20 cellular contexts compared by ENCODE assay signal in genomic region chrX:24934279-24934678, GRCh38.
"Had no signal": no experiment of that assay in that cellular context is flagged by ENCODE, and none has a peak within 500 bp of the region (broad histone marks: within the 10 kb centered on the region; RNA-seq: fewer than 3 reads in every experiment).

No MANE protein-coding gene starts in this region.

- ATAC-seq: gastrocnemius medialis; left lobe of liver; natural killer cell; psoas muscle; right cardiac atrium; stimulated activated effector memory CD8-positive, alpha-beta T cell treated with anti-CD3 and anti-CD28 coated beads, Interleukin-12 subunit alpha, Interleukin-12 subunit beta, amount 100 ng/mL, for 72 hours had no signal

- H3K27me3 Mint-ChIP-seq: memory B cell had no signal

- FAIRE-seq: kidney, urothelium cell line had no signal

- H3K27ac Mint-ChIP-seq: memory B cell; natural killer cell; stimulated activated effector memory CD8-positive, alpha-beta T cell treated with anti-CD3 and anti-CD28 coated beads, Interleukin-12 subunit alpha, Interleukin-12 subunit beta, amount 100 ng/mL, for 72 hours had no signal

- DNase-seq: dorsolateral prefrontal cortex; effector CD4-positive, alpha-beta T cell; gastrocnemius medialis; head of caudate nucleus; kidney; natural killer cell; occipital lobe; ovary; posterior cingulate gyrus; psoas muscle; right cardiac atrium; sigmoid colon; stimulated activated CD4-positive, alpha-beta T cell treated with anti-CD3 and anti-CD28 coated beads, Interleukin-2, amount 100 ng/mL, for 24 hours; stimulated activated CD4-positive, alpha-beta T cell treated with anti-CD3 and anti-CD28 coated beads, Interleukin-4, amount 100 ng/mL, for 24 hours; stimulated activated naive CD4-positive, alpha-beta T cell treated with Interleukin-2 at 50 U/mL for 16 hours; upper lobe of left lung had no signal

- H3K4me3 Mint-ChIP-seq: memory B cell; natural killer cell; stimulated activated effector memory CD8-positive, alpha-beta T cell treated with anti-CD3 and anti-CD28 coated beads, Interleukin-12 subunit alpha, Interleukin-12 subunit beta, amount 100 ng/mL, for 72 hours had no signal

- H3K4me1 Mint-ChIP-seq: memory B cell; natural killer cell; stimulated activated effector memory CD8-positive, alpha-beta T cell treated with anti-CD3 and anti-CD28 coated beads, Interleukin-12 subunit alpha, Interleukin-12 subunit beta, amount 100 ng/mL, for 72 hours had no signal

- H3K9me3 Mint-ChIP-seq: memory B cell; natural killer cell; stimulated activated effector memory CD8-positive, alpha-beta T cell treated with anti-CD3 and anti-CD28 coated beads, Interleukin-12 subunit alpha, Interleukin-12 subunit beta, amount 100 ng/mL, for 72 hours had no signal
